ENCODE assay signal across 1 cellular context in genomic region chr10:56632537-56632936, GRCh38.
TF ChIP-seq lines count a peak whose summit lies in the region.

No MANE protein-coding gene starts in this region.

TF ChIP-seq in GM12878, 131 proteins besides CTCF, POLR2A, EP300 and RAD21 (continued from another document):
- peak; percentile 26; the same call in 1 of the 2 replicates for TF ChIP-seq EED (IDR thresholded peaks at IDR 0.05; ENCODE audit: low read depth)
